Comparison of ENCODE assay signal across 8 cellular contexts in the genomic region with DNA sequence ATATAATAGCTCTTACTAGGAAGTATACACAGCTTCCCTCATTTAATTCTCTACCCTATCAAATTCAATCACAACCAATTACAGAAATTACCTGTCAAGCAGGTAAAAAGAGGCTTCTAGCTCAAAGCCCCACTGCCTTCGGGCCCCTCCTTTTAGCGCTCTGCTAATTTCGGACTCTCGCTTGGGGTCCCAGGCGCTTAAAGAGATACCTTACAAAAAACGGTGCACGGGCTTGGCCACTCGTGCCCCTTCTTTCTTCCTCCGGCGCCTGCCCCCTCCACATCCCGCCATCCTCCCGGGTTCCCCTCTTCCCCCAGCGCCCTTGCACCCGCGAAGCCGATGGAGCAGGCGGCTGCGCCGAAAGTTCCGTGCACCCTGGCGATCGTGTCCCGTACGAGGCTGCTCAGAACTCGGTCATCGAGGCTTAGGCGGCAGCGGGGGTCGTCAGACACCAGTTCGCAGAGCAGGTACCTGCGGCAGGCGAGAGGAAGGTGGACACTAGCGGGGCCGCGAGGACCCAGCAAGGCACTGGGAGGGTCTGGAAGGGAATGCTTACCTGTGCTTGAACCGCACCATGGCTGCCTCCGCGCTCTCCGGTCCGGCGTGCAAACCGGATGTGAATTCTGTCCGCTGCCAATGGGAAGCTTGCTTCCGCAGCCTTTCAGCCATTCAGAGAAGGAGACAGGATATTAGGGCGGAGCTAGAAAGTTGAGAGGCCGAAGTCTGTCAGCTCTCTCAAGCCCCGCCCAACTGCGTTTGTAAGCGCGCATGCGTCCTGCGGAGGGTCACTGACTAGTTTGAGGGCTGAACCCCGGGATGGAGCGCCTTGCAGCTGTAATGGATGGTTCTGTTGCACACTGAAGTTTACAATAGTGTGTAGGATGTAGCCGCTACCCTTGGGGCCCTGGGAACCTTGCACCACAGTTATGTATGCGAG. TPM values are rescaled to one million over a fixed set of nuclear protein-coding genes. Genes with fewer than 3 reads are reported as not detected.
DNase-seq lines count a peak whose midpoint lies in the region; ATAC-seq lines count a peak whose summit lies in the region.

A gene with protein sequence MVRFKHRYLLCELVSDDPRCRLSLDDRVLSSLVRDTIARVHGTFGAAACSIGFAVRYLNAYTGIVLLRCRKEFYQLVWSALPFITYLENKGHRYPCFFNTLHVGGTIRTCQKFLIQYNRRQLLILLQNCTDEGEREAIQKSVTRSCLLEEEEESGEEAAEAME (minus strand): TSS at position 616 of the 937 bp plus-strand sequence. CDS start 40 bp downstream, at position 576.

- peak within 1 kb of the TSS; percentile 93 for H3K27ac Mint-ChIP-seq in activated CD4-positive, alpha-beta T cell treated with anti-CD3 and anti-CD28 coated beads, Interleukin-2, amount 10 ng/mL, durations not matched to agents 7 days and 5 days

- DNase-seq in NCI-H69 (lab: John Stamatoyannopoulos, UW) (peak; percentile 100), cortex of kidney (lab: John Stamatoyannopoulos, UW) (peak; percentile 28), left colon (peak; percentile 97 to 98)
- peak; percentile 97 for DNase-seq in activated CD4-positive, alpha-beta T cell treated with anti-CD3 and anti-CD28 coated beads, Interleukin-2, amount 10 ng/mL, durations not matched to agents 7 days and 5 days
- peak; percentile 95 for DNase-seq in stimulated activated CD4-positive, alpha-beta T cell treated with anti-CD3 and anti-CD28 coated beads, Interleukin-1b, Interleukin-23, amount 100 ng/mL, for 48 hours

- peak within 1 kb of the TSS; percentile 81 for H3K4me3 ChIP-seq in BLaER1

- H3K27me3 ChIP-seq in BLaER1 = peaks cover 36% of the 10 kb centered on the region

- peaks cover 29% of the 10 kb centered on the region for H3K36me3 Mint-ChIP-seq in activated CD4-positive, alpha-beta T cell treated with anti-CD3 and anti-CD28 coated beads, Interleukin-2, amount 10 ng/mL, durations not matched to agents 7 days and 5 days (ENCODE audit: low read depth)

- intact Hi-C loops in left colon (cut with DNase I, micrococcal nuclease) = loop anchor here in 1 of 2 donors (10.0 kb wide), 2 partner anchors 64 to 394 kb away; a partner anchor contains a TSS

- peak within 1 kb of the TSS; percentile 81 for H3K9ac ChIP-seq in BLaER1

- H3K4me1 Mint-ChIP-seq in activated CD4-positive, alpha-beta T cell treated with anti-CD3 and anti-CD28 coated beads, Interleukin-2, amount 10 ng/mL, durations not matched to agents 7 days and 5 days = peaks cover 43% of the 10 kb centered on the region

- ATAC-seq in GM19328 (IDR thresholded peaks at IDR 0.05; ENCODE audit: unreplicated experiment) (peak; percentile 88), HG03520 (IDR thresholded peaks at IDR 0.05; ENCODE audit: unreplicated experiment) (peak; percentile 87), left colon (peak; percentile 83)

- POLR2A ChIA-PET in activated CD4-positive, alpha-beta T cell treated with anti-CD3 and anti-CD28 coated beads, Interleukin-2, amount 10 ng/mL, durations not matched to agents 7 days and 5 days (lab: Charles Lee) = interaction anchor here (0.6 to 1.5 kb wide), 5 partner anchors 10 to 1445 kb away, joined by 4 to 6 read pairs (median 4); a partner anchor contains a TSS

- H3K4me3 Mint-ChIP-seq in activated CD4-positive, alpha-beta T cell treated with anti-CD3 and anti-CD28 coated beads, Interleukin-2, amount 10 ng/mL, durations not matched to agents 7 days and 5 days = peak within 1 kb of the TSS; percentile 98

- H3K9me3 ChIP-seq in BLaER1 = no peaks in the 10 kb centered on the region

- H3K4me1 ChIP-seq in BLaER1 = peaks cover 32% of the 10 kb centered on the region

- CTCF ChIA-PET in activated CD4-positive, alpha-beta T cell treated with anti-CD3 and anti-CD28 coated beads, Interleukin-2, amount 10 ng/mL, durations not matched to agents 7 days and 5 days (lab: Charles Lee) = interaction anchor here (0.6 to 3.3 kb wide), 8 partner anchors 9 to 398 kb away, joined by 3 to 35 read pairs (median 6); a partner anchor contains a TSS

- H4K20me1 ChIP-seq in BLaER1 = peaks cover 47% of the 10 kb centered on the region

- peak within 1 kb of the TSS; percentile 93 for H3K4me2 ChIP-seq in BLaER1

- no peaks in the 10 kb centered on the region for H3K9me3 Mint-ChIP-seq in activated CD4-positive, alpha-beta T cell treated with anti-CD3 and anti-CD28 coated beads, Interleukin-2, amount 10 ng/mL, durations not matched to agents 7 days and 5 days

- H3K27me3 Mint-ChIP-seq in activated CD4-positive, alpha-beta T cell treated with anti-CD3 and anti-CD28 coated beads, Interleukin-2, amount 10 ng/mL, durations not matched to agents 7 days and 5 days = peaks cover 21% of the 10 kb centered on the region

- H3K36me3 ChIP-seq in BLaER1 = peaks cover 38% of the 10 kb centered on the region

- peak within 1 kb of the TSS; percentile 38; the same call in 1 of the 2 replicates for H3K27ac ChIP-seq in BLaER1

RNA-seq across cellular contexts. Expression of the gene that starts here (rescaled TPM):
- total RNA-seq in activated CD4-positive, alpha-beta T cell treated with anti-CD3 and anti-CD28 coated beads, Interleukin-2, amount 10 ng/mL, durations not matched to agents 7 days and 5 days = 10 to 100 TPM; 60.8 to 64.7 TPM
- total RNA-seq in left colon = 10 to 100 TPM; 28.5 to 34.5 TPM

Comparison
In these comparisons a context has a peak if more than half of its experiments do, and no peak if none do; other contexts are left out.
1. Peak in every context shown above with its lines: DNase-seq, ATAC-seq, H3K4me3 ChIP-seq and H3K27ac ChIP-seq.
2. DNase-seq: peak in every context shown above with its lines; median percentile 100 in NCI-H69; 98 in left colon; 97 in activated CD4-positive, alpha-beta T cell treated with anti-CD3 and anti-CD28 coated beads, Interleukin-2, amount 10 ng/mL, durations not matched to agents 7 days and 5 days; 95 in stimulated activated CD4-positive, alpha-beta T cell treated with anti-CD3 and anti-CD28 coated beads, Interleukin-1b, Interleukin-23, amount 100 ng/mL, for 48 hours; 28 in cortex of kidney.